Comparison of ENCODE assay signal across 17 cellular contexts in genomic region chr11:84022695-84023094, GRCh38.
"Had no signal": no experiment of that assay in that cellular context is flagged by ENCODE, and none has a peak within 500 bp of the region (broad histone marks: within the 10 kb centered on the region; RNA-seq: fewer than 3 reads in every experiment).

No MANE protein-coding gene starts in this region.

- H3K4me1 Mint-ChIP-seq: activated naive CD8-positive, alpha-beta T cell treated with anti-CD3 and anti-CD28 coated beads, Interleukin-2, amount 10 ng/mL, durations not matched to agents 7 days and 5 days; natural killer cell; stimulated activated effector memory CD8-positive, alpha-beta T cell treated with anti-CD3 and anti-CD28 coated beads, Interleukin-12 subunit alpha, Interleukin-12 subunit beta, amount 100 ng/mL, for 72 hours had no signal

- DNase-seq: activated CD4-positive, CD25-positive, alpha-beta regulatory T cell treated with anti-CD3 and anti-CD28 coated beads, Interleukin-2, amount 50 U/mL, for 72 hours; activated naive CD4-positive, alpha-beta T cell; activated naive CD8-positive, alpha-beta T cell treated with anti-CD3 and anti-CD28 coated beads, Interleukin-2, amount 10 ng/mL, durations not matched to agents 7 days and 5 days; aorta; dermis blood vessel endothelial cell; kidney; left ventricle myocardium inferior; natural killer cell; spleen; T-helper 9 cell had no signal

- H3K4me3 ChIP-seq: breast epithelium, hepatocyte, left ventricle myocardium inferior, spleen, tibial nerve, vagina had no signal

- H3K36me3 Mint-ChIP-seq: activated naive CD8-positive, alpha-beta T cell treated with anti-CD3 and anti-CD28 coated beads, Interleukin-2, amount 10 ng/mL, durations not matched to agents 7 days and 5 days; natural killer cell; stimulated activated effector memory CD8-positive, alpha-beta T cell treated with anti-CD3 and anti-CD28 coated beads, Interleukin-12 subunit alpha, Interleukin-12 subunit beta, amount 100 ng/mL, for 72 hours had no signal

- ATAC-seq: natural killer cell; sciatic nerve; stimulated activated effector memory CD8-positive, alpha-beta T cell treated with anti-CD3 and anti-CD28 coated beads, Interleukin-12 subunit alpha, Interleukin-12 subunit beta, amount 100 ng/mL, for 72 hours had no signal

- H3K36me3 ChIP-seq: breast epithelium, left ventricle myocardium inferior, spleen, tibial nerve, vagina had no signal

- H3K9me3 Mint-ChIP-seq: activated naive CD8-positive, alpha-beta T cell treated with anti-CD3 and anti-CD28 coated beads, Interleukin-2, amount 10 ng/mL, durations not matched to agents 7 days and 5 days; activated T-helper 1 cell treated with anti-CD3 and anti-CD28 coated beads, Interleukin-12 subunit alpha, Interleukin-12 subunit beta, Interleukin-2, Interleukin-4 antibody, amounts not matched to agents 30 ng/mL and 10 ng/mL and 1 ng/mL, durations not matched to agents 14 hours and 24 hours and 36 hours had no signal

- H3K27ac Mint-ChIP-seq: activated naive CD8-positive, alpha-beta T cell treated with anti-CD3 and anti-CD28 coated beads, Interleukin-2, amount 10 ng/mL, durations not matched to agents 7 days and 5 days; activated T-helper 1 cell treated with anti-CD3 and anti-CD28 coated beads, Interleukin-12 subunit alpha, Interleukin-12 subunit beta, Interleukin-2, Interleukin-4 antibody, amounts not matched to agents 30 ng/mL and 10 ng/mL and 1 ng/mL, durations not matched to agents 14 hours and 24 hours and 36 hours; natural killer cell; stimulated activated effector memory CD8-positive, alpha-beta T cell treated with anti-CD3 and anti-CD28 coated beads, Interleukin-12 subunit alpha, Interleukin-12 subunit beta, amount 100 ng/mL, for 72 hours had no signal

- H3K9me3 ChIP-seq: breast epithelium, left ventricle myocardium inferior, spleen, tibial nerve, vagina had no signal

- H3K4me3 Mint-ChIP-seq: activated naive CD8-positive, alpha-beta T cell treated with anti-CD3 and anti-CD28 coated beads, Interleukin-2, amount 10 ng/mL, durations not matched to agents 7 days and 5 days; activated T-helper 1 cell treated with anti-CD3 and anti-CD28 coated beads, Interleukin-12 subunit alpha, Interleukin-12 subunit beta, Interleukin-2, Interleukin-4 antibody, amounts not matched to agents 30 ng/mL and 10 ng/mL and 1 ng/mL, durations not matched to agents 14 hours and 24 hours and 36 hours; natural killer cell; stimulated activated effector memory CD8-positive, alpha-beta T cell treated with anti-CD3 and anti-CD28 coated beads, Interleukin-12 subunit alpha, Interleukin-12 subunit beta, amount 100 ng/mL, for 72 hours had no signal

- H3K27me3 Mint-ChIP-seq: activated naive CD8-positive, alpha-beta T cell treated with anti-CD3 and anti-CD28 coated beads, Interleukin-2, amount 10 ng/mL, durations not matched to agents 7 days and 5 days had no signal

- H3K27me3 ChIP-seq: breast epithelium, hepatocyte, spleen, tibial nerve, vagina had no signal

- H3K27ac ChIP-seq: breast epithelium, hepatocyte, left ventricle myocardium inferior, spleen, vagina had no signal

- H3K4me1 ChIP-seq: breast epithelium, left ventricle myocardium inferior, spleen, vagina had no signal
